Comparison of ENCODE assay signal across 20 cellular contexts in the genomic region with DNA sequence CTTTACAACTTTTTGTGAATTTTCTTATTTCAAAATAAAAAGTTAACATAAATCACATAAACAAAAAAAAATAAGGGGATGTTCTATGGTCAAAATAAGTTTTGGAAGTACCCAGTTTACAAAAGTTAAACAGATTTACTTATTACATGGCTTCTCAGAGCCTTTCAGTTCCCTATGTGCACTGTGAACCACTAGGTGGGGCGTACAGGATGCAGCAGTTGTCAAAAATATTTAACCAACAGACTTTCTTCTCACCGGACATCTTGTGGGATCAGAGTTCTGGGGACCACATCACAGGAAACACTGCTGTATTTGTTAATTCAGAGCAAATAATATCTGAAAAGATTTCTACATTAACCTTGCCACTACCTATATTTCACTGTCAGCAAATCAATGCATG.
DNase-seq lines count a peak whose midpoint lies in the region; TF ChIP-seq lines count a peak whose summit lies in the region.
"Had no signal": no experiment of that assay in that cellular context is flagged by ENCODE, and none has a peak within 500 bp of the region (broad histone marks: within the 10 kb centered on the region; RNA-seq: fewer than 3 reads in every experiment).

No MANE protein-coding gene starts in this region.

- H3K9me3 ChIP-seq in BE2C: no peaks in the 10 kb centered on the region
- no peaks in the 10 kb centered on the region for H3K9me3 ChIP-seq in GM23248 (ENCODE audit: low read depth)
- H3K9me3 ChIP-seq: breast epithelium had no signal

- no peaks in the 10 kb centered on the region; the same call in 1 of the 2 replicates for H4K20me1 ChIP-seq in GM23248 (ENCODE audit: insufficient read depth)

- no peak overlapping the region for H3K4me2 ChIP-seq in GM23248 (ENCODE audit: unreplicated experiment)

- H3K4me1 ChIP-seq in BE2C: no peaks in the 10 kb centered on the region
- no peaks in the 10 kb centered on the region for H3K4me1 ChIP-seq in GM23248 (ENCODE audit: insufficient read depth)
- H3K4me1 ChIP-seq: breast epithelium had no signal

- H3K79me2 ChIP-seq in GM23248 (ENCODE audit: insufficient read depth): no peaks in the 10 kb centered on the region

- H3K27ac ChIP-seq in GM23248: no peak overlapping the region
- H3K27ac ChIP-seq: breast epithelium had no signal

- no peak for DNase-seq in BE2C
- peak; percentile 0 for DNase-seq in OCI-M1 (lab: John Stamatoyannopoulos, UW)
- peak; percentile 18 for DNase-seq in choroid plexus epithelial cell (ENCODE audit: low read depth)
- no peak for DNase-seq in NCI-H1092 (lab: John Stamatoyannopoulos, UW)
- no peak for DNase-seq in activated T-cell treated with anti-CD3 and anti-CD28 coated beads, Interleukin-2, amount 50 U/mL, for 48 hours
- no peak for DNase-seq in GM23248
- no peak for DNase-seq in GM03348 (ENCODE audit: low spot score)
- DNase-seq: activated CD4-positive, alpha-beta T cell treated with anti-CD3 and anti-CD28 coated beads, Interleukin-2, amount 10 ng/mL, durations not matched to agents 24 days and 14 days; activated CD8-positive, alpha-beta memory T cell treated with anti-CD3 and anti-CD28 coated beads, Interleukin-2, amount 50 U/mL, for 48 hours; activated effector memory CD4-positive, alpha-beta T cell treated with anti-CD3 and anti-CD28 coated beads, Interleukin-2, amount 50 U/mL, for 16 hours; CD4-positive, alpha-beta memory T cell; cortex of kidney; IMR-90; left ventricle myocardium superior; NCI-H1092 treated with DMSO at 0.1 percent for 48 hours; NCI-H2029 treated with DMSO at 0.1 percent for 48 hours; NCI-H446 treated with DMSO at 0.1 percent for 48 hours; nephron progenitor cell had no signal

- H3K27me3 ChIP-seq in BE2C (no peaks in the 10 kb centered on the region), GM23248 (replicated peaks; ENCODE audit: insufficient read depth) (no peaks in the 10 kb centered on the region)

- no peaks in the 10 kb centered on the region for H3K9me2 ChIP-seq in GM23248 (ENCODE audit: insufficient read depth)

- H2AFZ ChIP-seq in GM23248: no peak overlapping the region

- H3F3A ChIP-seq in GM23248 (ENCODE audit: insufficient read depth): no peaks in the 10 kb centered on the region

- 96 to 100% methylated on average over 2 of the region's 2 CpGs for WGBS in GM23248 (ENCODE audit: low coverage in 1 of 2, low lambda C conversion rate in 2 of 2, missing lambda C conversion rate in 2 of 2), 2 experiments

- in situ Hi-C loops in GM23248 (cut with MboI): no loop called here

- TF ChIP-seq CTCF in BE2C (IDR thresholded peaks at IDR 0.05; ENCODE audit: low read depth, low read length) (peak; percentile 19), GM12873 (IDR thresholded peaks at IDR 0.05; ENCODE audit: insufficient read depth, low read depth, low read length, missing control alignments) (peak; percentile 25), choroid plexus epithelial cell (conservative IDR thresholded peaks at IDR 0.05; ENCODE audit: low read depth, low read length) (peak; percentile 40)

- H3K9ac ChIP-seq in GM23248: no peak overlapping the region

- H3K36me3 ChIP-seq in BE2C (no peaks in the 10 kb centered on the region), GM23248 (ENCODE audit: low read depth) (no peaks in the 10 kb centered on the region)
- H3K36me3 ChIP-seq: breast epithelium had no signal

- H3K4me3 ChIP-seq in BE2C (ENCODE audit: low read depth, low read length) (no peak overlapping the region), choroid plexus epithelial cell (ENCODE audit: low read depth, low read length) (no peak overlapping the region), GM23248 (no peak overlapping the region)
- H3K4me3 ChIP-seq: breast epithelium had no signal

Comparison
In these comparisons a context has a peak if more than half of its experiments do, and no peak if none do; other contexts are left out.
1. DNase-seq: peak in OCI-M1 (single experiment) and choroid plexus epithelial cell (single experiment); none in BE2C (single experiment), NCI-H1092 (single experiment), activated T-cell treated with anti-CD3 and anti-CD28 coated beads, Interleukin-2, amount 50 U/mL, for 48 hours (0 of 2), GM23248 (single experiment) and GM03348 (single experiment).
2. Peak in every context shown above with its lines, with median percentiles within 50 percentile points of each other: CTCF ChIP-seq.